Comparison of ENCODE assay signal across 15 cellular contexts in the genomic region with DNA sequence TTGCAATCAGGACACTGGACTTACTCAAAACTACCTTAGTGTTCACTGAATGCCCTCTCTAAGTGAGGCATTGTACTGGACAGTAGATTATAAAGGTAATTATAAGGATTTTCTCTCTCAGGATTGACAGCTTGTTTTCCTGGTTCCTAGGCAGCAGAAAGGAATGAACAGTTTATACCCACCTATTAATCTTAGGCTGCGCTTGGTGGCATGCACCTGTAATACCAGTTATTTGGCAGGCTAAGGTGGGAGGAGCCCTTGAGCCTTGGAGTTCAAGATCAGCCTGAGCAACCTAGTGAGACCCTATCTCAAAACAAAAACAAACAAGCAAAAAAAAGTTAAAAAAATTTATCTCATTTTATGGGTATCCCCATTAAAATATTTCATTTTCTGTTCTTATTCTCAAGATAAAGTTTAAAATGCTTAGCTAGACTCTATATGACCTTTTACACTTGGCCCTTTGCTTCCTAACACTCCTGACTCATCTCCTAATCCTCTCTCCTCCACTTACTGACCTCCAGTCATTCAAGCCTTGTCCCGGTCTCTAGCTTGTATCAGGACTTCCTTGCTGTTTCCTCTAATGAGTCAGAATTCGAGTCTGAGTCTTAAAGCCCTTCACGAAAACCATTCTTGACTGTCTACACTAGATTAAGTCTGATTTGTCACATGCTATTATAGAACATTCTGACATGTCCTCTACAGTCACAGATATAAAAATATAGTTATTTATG.
DNase-seq lines count a peak whose midpoint lies in the region; ATAC-seq and TF ChIP-seq lines count a peak whose summit lies in the region.
"Had no signal": no experiment of that assay in that cellular context is flagged by ENCODE, and none has a peak within 500 bp of the region (broad histone marks: within the 10 kb centered on the region; RNA-seq: fewer than 3 reads in every experiment).

No MANE protein-coding gene starts in this region.

- no peak overlapping the region for H3K4me3 ChIP-seq in MG63
- no peak overlapping the region for H3K4me3 ChIP-seq in mammary epithelial cell (replicated peaks in 1 of 3; ENCODE audit: insufficient read depth in 1 of 3, low read depth in 2 of 3, low read length in 3 of 3)
- H3K4me3 ChIP-seq in right cardiac atrium (ENCODE audit: low read length), result no peak overlapping the region
- H3K4me3 ChIP-seq: sigmoid colon had no signal

- no peak overlapping the region for H2AFZ ChIP-seq in mammary epithelial cell (ENCODE audit: low read depth, low read length)

- 86% methylated on average over 4 of the region's 4 CpGs for WGBS in mammary epithelial cell (ENCODE audit: low coverage, missing lambda C conversion rate)
- 71% methylated on average over 4 of the region's 4 CpGs for WGBS in right cardiac atrium

- peak; percentile 92 for DNase-seq in ELR (ENCODE audit: low read depth)
- peak; percentile 72 for DNase-seq in MG63
- DNase-seq in mammary epithelial cell, result peak; percentile 16
- DNase-seq in iris pigment epithelial cell (ENCODE audit: low read depth), result peak; percentile 79
- no peak for DNase-seq in Calu3
- no peak for DNase-seq in cerebellar nuclear complex (lab: John Stamatoyannopoulos, UW)
- no peak for DNase-seq in right cardiac atrium
- no peak for DNase-seq in activated gamma-delta T cell (lab: John Stamatoyannopoulos, UW)
- DNase-seq: activated CD8-positive, alpha-beta memory T cell treated with anti-CD3 and anti-CD28 coated beads, Interleukin-2, amount 50 U/mL, for 48 hours; C1 segment of cervical spinal cord; glutamatergic neuron; left colon; NCI-H2081; sigmoid colon had no signal

- in situ Hi-C loops in mammary epithelial cell (cut with MboI; ENCODE audit: low sequenced_read_pairs in 2 of 2), result no loop called here

- TF ChIP-seq CTCF in mammary epithelial cell (conservative IDR thresholded peaks at IDR 0.05 in 1 of 2, IDR thresholded peaks at IDR 0.05 in 1 of 2; ENCODE audit: extremely low read depth in 1 of 2, insufficient read depth in 1 of 2, low read depth in 1 of 2, low read length in 2 of 2) (no peak), Calu3 (IDR thresholded peaks at IDR 0.05; ENCODE audit: unreplicated experiment) (no peak)

- no peak overlapping the region for H3K4me2 ChIP-seq in mammary epithelial cell (ENCODE audit: insufficient read depth, low read depth, low read length)

- H3K27me3 ChIP-seq in MG63 (no peaks in the 10 kb centered on the region), mammary epithelial cell (ENCODE audit: insufficient read depth, low read length) (no peaks in the 10 kb centered on the region), right cardiac atrium (ENCODE audit: control insufficient read depth, insufficient read depth) (no peaks in the 10 kb centered on the region)
- H3K27me3 ChIP-seq: sigmoid colon had no signal

- intact Hi-C loops in mammary epithelial cell (cut with micrococcal nuclease) (no loop called here), Calu3 (cut with micrococcal nuclease; ENCODE audit: unreplicated experiment) (no loop called here), right cardiac atrium (cut with DNase I) (no loop called here)

- H4K20me1 ChIP-seq in mammary epithelial cell (ENCODE audit: insufficient read depth, low read length), result no peaks in the 10 kb centered on the region

- H3K27ac Mint-ChIP-seq in Calu3 (ENCODE audit: unreplicated experiment), result no peak overlapping the region
- H3K27ac Mint-ChIP-seq: natural killer cell treated with Interleukin-12 subunit alpha and Interleukin-12 subunit beta and Interleukin-15 and Interleukin-18, amount 100 ng/mL, for 72 hours had no signal

- H3K9me3 Mint-ChIP-seq in Calu3 (ENCODE audit: low read depth, unreplicated experiment), result no peaks in the 10 kb centered on the region

- dilution Hi-C loops in mammary epithelial cell (cut with HindIII; ENCODE audit: low sequenced_read_pairs), result no loop called here

- BruUV-seq in mammary epithelial cell (replicated peaks; lab: Mats Ljungman, UMichigan), result no TSS peak
- no TSS peak for BruUV-seq in Calu3 (replicated peaks; lab: Mats Ljungman, UMichigan)

- peaks cover 12% of the 10 kb centered on the region for H3K4me1 ChIP-seq in mammary epithelial cell (ENCODE audit: insufficient read depth, low read length)
- no peaks in the 10 kb centered on the region for H3K4me1 ChIP-seq in right cardiac atrium (ENCODE audit: control insufficient read depth, insufficient read depth, low read length)
- H3K4me1 ChIP-seq: sigmoid colon had no signal

- ATAC-seq in right cardiac atrium, result no peak
- ATAC-seq: left colon; natural killer cell treated with Interleukin-12 subunit alpha and Interleukin-12 subunit beta and Interleukin-15 and Interleukin-18, amount 100 ng/mL, for 72 hours had no signal

- H3K27ac ChIP-seq in mammary epithelial cell (ENCODE audit: insufficient read depth, low read depth, low read length) (no peak overlapping the region), right cardiac atrium (ENCODE audit: low read length) (no peak overlapping the region)
- H3K27ac ChIP-seq: sigmoid colon had no signal

- peaks cover 30% of the 10 kb centered on the region for H3K4me1 Mint-ChIP-seq in Calu3 (ENCODE audit: low read depth, unreplicated experiment)

- no peaks in the 10 kb centered on the region for H3K36me3 ChIP-seq in MG63
- no peaks in the 10 kb centered on the region for H3K36me3 ChIP-seq in mammary epithelial cell (ENCODE audit: insufficient read depth, low read length)
- H3K36me3 ChIP-seq: sigmoid colon had no signal

- H3K36me3 Mint-ChIP-seq in Calu3 (ENCODE audit: insufficient read depth, unreplicated experiment), result no peaks in the 10 kb centered on the region
- H3K36me3 Mint-ChIP-seq: natural killer cell treated with Interleukin-12 subunit alpha and Interleukin-12 subunit beta and Interleukin-15 and Interleukin-18, amount 100 ng/mL, for 72 hours had no signal

- no peak overlapping the region for H3K4me3 Mint-ChIP-seq in Calu3 (ENCODE audit: low read depth, unreplicated experiment)
- H3K4me3 Mint-ChIP-seq: natural killer cell treated with Interleukin-12 subunit alpha and Interleukin-12 subunit beta and Interleukin-15 and Interleukin-18, amount 100 ng/mL, for 72 hours had no signal

- H3K9me3 ChIP-seq in MG63 (no peaks in the 10 kb centered on the region), mammary epithelial cell (replicated peaks; ENCODE audit: insufficient read depth, low read length) (no peaks in the 10 kb centered on the region), right cardiac atrium (ENCODE audit: control insufficient read depth, low read length) (no peaks in the 10 kb centered on the region)
- H3K9me3 ChIP-seq: sigmoid colon had no signal

- CTCF ChIA-PET in mammary epithelial cell (lab: Charles Lee; ENCODE audit: low non-redundant PET) (no interaction called here), Calu3 (lab: Charles Lee) (no interaction called here)

- no peak overlapping the region for H3K9ac ChIP-seq in mammary epithelial cell (ENCODE audit: insufficient read depth, low read length)

- no peaks in the 10 kb centered on the region for H3K27me3 Mint-ChIP-seq in Calu3 (ENCODE audit: unreplicated experiment)
- H3K27me3 Mint-ChIP-seq: natural killer cell treated with Interleukin-12 subunit alpha and Interleukin-12 subunit beta and Interleukin-15 and Interleukin-18, amount 100 ng/mL, for 72 hours had no signal

- H3K79me2 ChIP-seq in mammary epithelial cell (ENCODE audit: insufficient read depth, low read length), result no peaks in the 10 kb centered on the region

Comparison
In these comparisons a context has a peak if more than half of its experiments do, and no peak if none do; other contexts are left out.
1. DNase-seq: peak in ELR (single experiment), MG63 (single experiment), mammary epithelial cell (single experiment) and iris pigment epithelial cell (single experiment); none in Calu3 (single experiment), cerebellar nuclear complex (0 of 2), right cardiac atrium (0 of 3) and activated gamma-delta T cell (single experiment).